ENCODE assay signal across 1 cellular context in genomic region chr7:44761207-44762161, GRCh38.
TF ChIP-seq lines count a peak whose summit lies in the region.

No MANE protein-coding gene starts in this region.

TF ChIP-seq in HepG2, 621 proteins besides CTCF, POLR2A, EP300 and RAD21:
- TF ChIP-seq NFIB (CRISPR knock-in tag; IDR thresholded peaks at IDR 0.05; ENCODE audit: borderline replicate concordance), result no peak
- no peak for TF ChIP-seq ZNF576 (CRISPR knock-in tag; IDR thresholded peaks at IDR 0.05)
- no peak for TF ChIP-seq PRPF4 (IDR thresholded peaks at IDR 0.05; ENCODE audit: low read depth, low read length, poor library complexity, severe bottlenecking)
- TF ChIP-seq ETS1 (CRISPR knock-in tag; IDR thresholded peaks at IDR 0.05), result no peak
- TF ChIP-seq ZNF282 (IDR thresholded peaks at IDR 0.05; ENCODE audit: partially characterized antibody), result no peak
- no peak for TF ChIP-seq SIN3A (IDR thresholded peaks at IDR 0.05; ENCODE audit: borderline replicate concordance, low read depth, low read length)
- TF ChIP-seq KMT2B (CRISPR knock-in tag; IDR thresholded peaks at IDR 0.05), result no peak
- no peak for TF ChIP-seq ZNF672 (CRISPR knock-in tag; IDR thresholded peaks at IDR 0.05)
- TF ChIP-seq ZNF276 (CRISPR knock-in tag; IDR thresholded peaks at IDR 0.05; ENCODE audit: low read depth), result no peak
- no peak for TF ChIP-seq CENPT (CRISPR knock-in tag; IDR thresholded peaks at IDR 0.05; ENCODE audit: low read depth)
- no peak for TF ChIP-seq JDP2 (CRISPR knock-in tag; IDR thresholded peaks at IDR 0.05; ENCODE audit: borderline replicate concordance)
- no peak for TF ChIP-seq ARID3A (IDR thresholded peaks at IDR 0.05; ENCODE audit: low read depth, low read length)
